Comparison of ENCODE assay signal across 18 cellular contexts in genomic region chr1:48581256-48581655, GRCh38.
A peak's percentile ranks its signal among the peaks of the same experiment; 100 is the strongest.
DNase-seq lines count a peak whose midpoint lies in the region; ATAC-seq, FAIRE-seq and TF ChIP-seq lines count a peak whose summit lies in the region.
"Had no signal": no experiment of that assay in that cellular context is flagged by ENCODE, and none has a peak within 500 bp of the region (broad histone marks: within the 10 kb centered on the region; RNA-seq: fewer than 3 reads in every experiment).

No MANE protein-coding gene starts in this region.

- H3K9me3 ChIP-seq in pancreas = no peaks in the 10 kb centered on the region
- no peaks in the 10 kb centered on the region for H3K9me3 ChIP-seq in stomach
- H3K9me3 ChIP-seq: A549, BLaER1 had no signal

- no peak for FAIRE-seq in pancreas (lab: Jason Lieb, UNC)
- FAIRE-seq: A549, H1, HTR-8/SVneo had no signal

- DNase-seq in NCI-H1092 treated with DMSO at 0.1 percent for 48 hours (lab: John Stamatoyannopoulos, UW) (peak; percentile 24), NCI-H1092 (lab: John Stamatoyannopoulos, UW) (no peak), left kidney (ENCODE audit: low read depth, low spot score) (peak; percentile 58), pancreas (no peak), stomach (no peak), NCI-H187 treated with DMSO at 0.1 percent for 48 hours (lab: John Stamatoyannopoulos, UW) (no peak)
- DNase-seq: CD4-positive, alpha-beta memory T cell; DMS153; DMS79 treated with DMSO at 0.1 percent for 48 hours; GF-D8; H9; IMR-90 had no signal

- H3K27ac ChIP-seq in pancreas = peak overlapping the region in 1 of 4 donors; percentile 0
- no peak overlapping the region for H3K27ac ChIP-seq in stomach
- H3K27ac ChIP-seq: 22Rv1, A549, BLaER1 had no signal

- ATAC-seq in pancreas (peak in 3 of 4 donors; percentile 28 to 93 (median 76)), GM21515 (IDR thresholded peaks at IDR 0.05; ENCODE audit: unreplicated experiment) (no peak)
- ATAC-seq: A549 had no signal

- H3K36me3 ChIP-seq in pancreas (no peaks in the 10 kb centered on the region), stomach (no peaks in the 10 kb centered on the region)
- H3K36me3 ChIP-seq: BLaER1 had no signal

- intact Hi-C loops in pancreas (cut with DNase I) = no loop called here
- intact Hi-C loops in stomach (cut with DNase I; ENCODE audit: low total_unique reads) = no loop called here

- TF ChIP-seq CTCF in pancreas (IDR thresholded peaks at IDR 0.05) = no peak
- TF ChIP-seq CTCF in stomach (IDR thresholded peaks at IDR 0.05) = no peak

- TF ChIP-seq POLR2A in stomach (IDR thresholded peaks at IDR 0.05) = no peak

- TF ChIP-seq EP300 in stomach (IDR thresholded peaks at IDR 0.05) = no peak

- WGBS in pancreas, 2 donors = 4 to 8% methylated on average over 2 of the region's 2 CpGs
- WGBS in stomach, 5 donors = 5 to 11% (median 9%) methylated on average over 2 of the region's 2 CpGs

- H3K4me1 ChIP-seq in pancreas = peaks cover 0 to 17% (median 0%) of the 10 kb centered on the region in 3 donors
- peaks cover 0 to 10% (median 0%) of the 10 kb centered on the region in 4 donors for H3K4me1 ChIP-seq in stomach
- H3K4me1 ChIP-seq: A549 had no signal

- H3K27me3 ChIP-seq in pancreas (no peaks in the 10 kb centered on the region), stomach (no peaks in the 10 kb centered on the region)
- H3K27me3 ChIP-seq: BLaER1 had no signal

- H3K4me3 ChIP-seq in pancreas (no peak overlapping the region), stomach (no peak overlapping the region)
- H3K4me3 ChIP-seq: A549, BLaER1 had no signal

Comparison
In these comparisons a context has a peak if more than half of its experiments do, and no peak if none do; other contexts are left out.
1. DNase-seq: peak in NCI-H1092 treated with DMSO at 0.1 percent for 48 hours (single experiment) and left kidney (single experiment); none in NCI-H1092 (single experiment), pancreas (0 of 6), stomach (single experiment) and NCI-H187 treated with DMSO at 0.1 percent for 48 hours (single experiment).